8 cellular contexts compared by ENCODE assay signal in the genomic region with DNA sequence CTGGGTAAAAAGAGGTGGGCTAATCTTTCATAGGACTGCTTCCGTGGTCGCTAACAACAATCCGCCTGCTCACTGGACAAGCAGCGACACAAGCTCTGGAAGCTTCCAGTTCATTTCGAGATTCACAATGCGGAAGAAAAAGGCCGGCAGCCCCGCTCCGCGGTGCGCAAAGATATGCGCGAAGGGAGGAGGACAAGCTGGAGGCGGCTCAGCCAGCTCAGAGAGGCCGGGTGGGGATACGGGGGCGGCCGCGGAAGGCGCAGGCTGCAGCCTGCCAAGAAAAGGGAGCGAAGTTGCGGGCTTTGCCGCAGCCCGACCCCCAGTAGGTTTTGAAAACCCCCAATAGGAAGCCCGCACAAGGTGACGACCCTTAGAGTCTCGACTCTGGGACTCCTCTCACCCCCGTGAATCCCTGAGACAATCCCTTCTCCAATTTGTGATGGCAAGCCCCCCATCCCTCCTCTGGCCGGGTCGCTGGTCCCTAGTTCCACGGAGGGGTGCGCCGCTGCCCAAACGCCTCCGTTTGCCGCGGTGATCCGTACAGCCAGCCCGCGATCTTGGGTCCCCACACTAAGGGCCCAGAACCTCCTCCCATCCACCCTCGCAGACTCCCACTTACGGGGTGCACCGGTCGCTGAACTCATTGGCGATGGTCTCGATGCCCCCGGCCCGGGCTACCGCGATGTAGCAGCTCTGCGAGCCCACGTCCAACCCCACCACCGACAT. TPM values are rescaled to one million over a fixed set of nuclear protein-coding genes. Genes with fewer than 3 reads are reported as not detected.
DNase-seq lines count a peak whose midpoint lies in the region; ATAC-seq and TF ChIP-seq lines count a peak whose summit lies in the region.

No MANE protein-coding gene starts in this region.

- no peaks in the 10 kb centered on the region for H3K9me3 Mint-ChIP-seq in CD8-positive, alpha-beta T cell

- H3K9me3 ChIP-seq in CD8-positive, alpha-beta T cell (ENCODE audit: low read length), result no peaks in the 10 kb centered on the region
- no peaks in the 10 kb centered on the region for H3K9me3 ChIP-seq in IMR-90 (ENCODE audit: control insufficient read depth, insufficient read depth, low read length)
- no peaks in the 10 kb centered on the region for H3K9me3 ChIP-seq in iPS DF 6.9 (ENCODE audit: control insufficient read depth, insufficient read depth, low read length)

- H3K4me1 ChIP-seq in CD8-positive, alpha-beta T cell (ENCODE audit: insufficient read depth, low read length), result peaks cover 25% of the 10 kb centered on the region
- H3K4me1 ChIP-seq in IMR-90 (ENCODE audit: control insufficient read depth, insufficient read depth, low read length), result no peaks in the 10 kb centered on the region; the same call in 1 of the 2 replicates
- no peaks in the 10 kb centered on the region; the same call in 1 of the 2 replicates for H3K4me1 ChIP-seq in iPS DF 6.9 (ENCODE audit: control insufficient read depth, insufficient read depth, low read length)

- no peak overlapping the region; the same call in 2 of the 3 replicates for H2BK15ac ChIP-seq in IMR-90 (ENCODE audit: low read depth, low read length)

- H2AFZ ChIP-seq in IMR-90 (replicated peaks; ENCODE audit: low read length, poor library complexity), result peak overlapping the region; percentile 99

- peak overlapping the region; percentile 98 for H3K27ac Mint-ChIP-seq in CD8-positive, alpha-beta T cell

- no peak for ATAC-seq in CD8-positive, alpha-beta T cell
- ATAC-seq in IMR-90 (ENCODE audit: low read depth) (peak; percentile 33), sciatic nerve (peak; percentile 7), GM18873 (IDR thresholded peaks at IDR 0.05; ENCODE audit: low FRiP score, unreplicated experiment) (no peak)

- H4K20me1 ChIP-seq in IMR-90 (ENCODE audit: insufficient read depth, low read length), result peaks cover 15% of the 10 kb centered on the region

- H3K27ac ChIP-seq in CD8-positive, alpha-beta T cell (ENCODE audit: low read depth, low read length), result peak overlapping the region; percentile 98
- H3K27ac ChIP-seq in IMR-90 (ENCODE audit: insufficient read depth, low read length) (peak overlapping the region; percentile 75), iPS DF 6.9 (ENCODE audit: low read length) (no peak overlapping the region)

- no peaks in the 10 kb centered on the region for H3K27me3 ChIP-seq in CD8-positive, alpha-beta T cell (ENCODE audit: insufficient read depth, low read length)
- H3K27me3 ChIP-seq in IMR-90 (ENCODE audit: control insufficient read depth, insufficient read depth, low read length), result no peaks in the 10 kb centered on the region
- no peaks in the 10 kb centered on the region for H3K27me3 ChIP-seq in iPS DF 6.9 (ENCODE audit: control insufficient read depth, insufficient read depth, low read length)

- 1% methylated on average over 18 of the region's 53 CpGs; no CpG with 5 or more reads in 1 of the 2 experiments for WGBS in IMR-90 (ENCODE audit: extremely low coverage in 2 of 2, insufficient read length in 1 of 2), 2 experiments
- WGBS in iPS DF 6.9 (ENCODE audit: insufficient coverage, insufficient read length), result no CpG with 5 or more reads among the region's 53 CpGs

- peak overlapping the region; percentile 62 for H2AK5ac ChIP-seq in IMR-90 (ENCODE audit: low read depth, low read length)

- peaks cover 0 to 24% of the 10 kb centered on the region in 2 experiments; a peak in 2 of 4 replicates for H3K79me1 ChIP-seq in IMR-90 (ENCODE audit: low read depth in 1 of 2, low read length in 2 of 2)

- H3K27me3 Mint-ChIP-seq in CD8-positive, alpha-beta T cell (ENCODE audit: low read depth), result no peaks in the 10 kb centered on the region

- H2AK9ac ChIP-seq in IMR-90 (replicated peaks; ENCODE audit: low read depth, low read length, poor library complexity), result peak overlapping the region; percentile 97

- no peak overlapping the region for H2BK20ac ChIP-seq in IMR-90 (ENCODE audit: low read depth, low read length)

- in situ Hi-C loops in IMR-90 (cut with MboI; ENCODE audit: low sequenced_read_pairs), result no loop called here

- H3K56ac ChIP-seq in IMR-90 (ENCODE audit: extremely low read depth, insufficient read depth, low read length), result peak overlapping the region; percentile 70

- POLR2A ChIA-PET in CD8-positive, alpha-beta T cell (lab: Charles Lee), result interaction anchor here (0.6 to 2.2 kb wide), 3 partner anchors 10 to 39 kb away, joined by 3 to 9 read pairs (median 4); a partner anchor contains a TSS
- POLR2A ChIA-PET in IMR-90 (lab: Charles Lee; ENCODE audit: unreplicated experiment), result interaction anchor here (0.7 kb wide), 1 partner anchor 114 kb away, joined by 3 read pairs; no protein-coding TSS in a partner anchor

- H3K4me3 ChIP-seq in CD8-positive, alpha-beta T cell (ENCODE audit: low read depth, low read length), result peak overlapping the region; percentile 76
- peak overlapping the region; percentile 81 for H3K4me3 ChIP-seq in IMR-90 (ENCODE audit: insufficient read depth, low read depth, low read length)
- H3K4me3 ChIP-seq in iPS DF 6.9 (ENCODE audit: low read length), result peak overlapping the region; percentile 93

- CTCF ChIA-PET in CD8-positive, alpha-beta T cell (lab: Charles Lee), result interaction anchor here (1.0 to 1.5 kb wide), 2 partner anchors 10 to 11 kb away, joined by 3 to 4 read pairs; no protein-coding TSS in a partner anchor
- CTCF ChIA-PET in IMR-90 (lab: Yijun Ruan, JAX), result interaction anchor here (0.6 to 1.1 kb wide), 3 partner anchors 11 to 753 kb away, joined by 3 to 4 read pairs (median 3); no protein-coding TSS in a partner anchor

- no peaks in the 10 kb centered on the region for H3K9me1 ChIP-seq in IMR-90 (ENCODE audit: insufficient read depth, low read length)

- peaks cover 30% of the 10 kb centered on the region for H3K36me3 Mint-ChIP-seq in CD8-positive, alpha-beta T cell

- H3K23ac ChIP-seq in IMR-90 (ENCODE audit: low read depth, low read length), result peak overlapping the region; percentile 76

- peak overlapping the region; percentile 69 for H3K4ac ChIP-seq in IMR-90 (ENCODE audit: low read depth, low read length)

- peak; percentile 25; the same call in 1 of the 2 replicates for TF ChIP-seq RAD21 in IMR-90 (IDR thresholded peaks at IDR 0.05; ENCODE audit: low read length)

- intact Hi-C loops in CD8-positive, alpha-beta T cell (cut with DNase I, micrococcal nuclease), result loop anchor here (2.0 to 10.0 kb wide), 9 partner anchors 544 to 1374 kb away; a partner anchor contains a TSS
- intact Hi-C loops in IMR-90 (cut with micrococcal nuclease), result loop anchor here (5.0 kb wide), 1 partner anchor 114 kb away; no protein-coding TSS in a partner anchor
- intact Hi-C loops in sciatic nerve (cut with DNase I), result no loop called here

- dilution Hi-C loops in IMR-90 (cut with HindIII; ENCODE audit: low sequenced_read_pairs, unreplicated experiment), result no loop called here

- H3K14ac ChIP-seq in IMR-90 (replicated peaks; ENCODE audit: low read depth, low read length), result peak overlapping the region; percentile 76

- H3K36me3 ChIP-seq in CD8-positive, alpha-beta T cell (ENCODE audit: insufficient read depth, low read length), result no peaks in the 10 kb centered on the region
- H3K36me3 ChIP-seq in IMR-90 (ENCODE audit: control insufficient read depth, insufficient read depth, low read length), result 0 out of 2 replicates have a peak, but pooled peaks cover 2% of the 10 kb centered on the region
- no peaks in the 10 kb centered on the region for H3K36me3 ChIP-seq in iPS DF 6.9 (ENCODE audit: control insufficient read depth, insufficient read depth, low read length)

- H4K91ac ChIP-seq in IMR-90 (ENCODE audit: insufficient read depth, low read depth, low read length), result peak overlapping the region; percentile 57

- H3K9ac ChIP-seq in IMR-90 (ENCODE audit: low read depth, low read length), result peak overlapping the region; percentile 84

- H4K8ac ChIP-seq in IMR-90 (ENCODE audit: low read depth in 2 of 2, low read length in 2 of 2), result peak overlapping the region; percentile 5 to 69; a peak in 2 of 4 replicates

- H3K4me1 Mint-ChIP-seq in CD8-positive, alpha-beta T cell (ENCODE audit: low read depth), result peaks cover 46% of the 10 kb centered on the region

- peak overlapping the region; percentile 95 for H3K4me3 Mint-ChIP-seq in CD8-positive, alpha-beta T cell

- no peak overlapping the region for H2BK120ac ChIP-seq in IMR-90 (ENCODE audit: low read depth, low read length)

- peak overlapping the region; percentile 6; the same call in 1 of the 2 replicates for H4K5ac ChIP-seq in IMR-90 (ENCODE audit: low read depth, low read length)

- no TSS peak for BruUV-seq in IMR-90 (replicated peaks; lab: Mats Ljungman, UMichigan)

- H3K18ac ChIP-seq in IMR-90 (ENCODE audit: low read depth, low read length), result peak overlapping the region; percentile 16; the same call in 1 of the 2 replicates

- DNase-seq in CD8-positive, alpha-beta T cell, result peak; percentile 45 to 67 (median 54)
- DNase-seq in GM20000 (ENCODE audit: low spot score) (peak; percentile 56), IMR-90 (peak; percentile 75), T-helper 2 cell (peak in 4 of 5 experiments; percentile 32 to 88 (median 44)), astrocyte of the hippocampus (ENCODE audit: low read depth, low spot score) (peak; percentile 86), iPS DF 6.9 (ENCODE audit: low read depth, low spot score) (no peak), sciatic nerve (ENCODE audit: low spot score) (peak; percentile 79)

- TF ChIP-seq POLR2A in IMR-90 (IDR thresholded peaks at IDR 0.05; ENCODE audit: low read depth, low read length), result peak; percentile 64

- peak overlapping the region; percentile 97 for H3K4me2 ChIP-seq in IMR-90 (ENCODE audit: low read depth, low read length)

- no peak for TF ChIP-seq CTCF in CD8-positive, alpha-beta T cell (IDR thresholded peaks at IDR 0.05)
- TF ChIP-seq CTCF in GM20000 (IDR thresholded peaks at IDR 0.05; ENCODE audit: extremely low read depth, missing control alignments) (no peak), IMR-90 (conservative IDR thresholded peaks at IDR 0.05; ENCODE audit: low read depth, low read length) (no peak)

- H2BK5ac ChIP-seq in IMR-90 (ENCODE audit: low read depth, low read length, poor library complexity, severe bottlenecking), result peak overlapping the region; percentile 71

TF ChIP-seq in IMR-90, 13 proteins besides CTCF, POLR2A, EP300 and RAD21:
- no peak for TF ChIP-seq NFE2L2 (IDR thresholded peaks at IDR 0.05; ENCODE audit: low read depth, low read length)
- peak; percentile 13; the same call in 1 of the 2 replicates for TF ChIP-seq MXI1 (IDR thresholded peaks at IDR 0.05; ENCODE audit: borderline replicate concordance, low read depth, low read length)

RNA-seq across cellular contexts. Expression of a gene that starts 0.7 kb away (rescaled TPM):
- total RNA-seq in CD8-positive, alpha-beta T cell, result 100 to 1,000 TPM; 189 to 199 TPM
- total RNA-seq in IMR-90 (2012; rRNA removed), result 40.3 and 58.3 TPM in 2 replicates
- 35.4 and 36.8 TPM in 2 replicates for polyA plus RNA-seq in IMR-90 (2012; rRNA removed)
- 6.7 and 13.1 TPM in 2 replicates for polyA plus RNA-seq in IMR-90 (2012; cell fraction: cytosol; rRNA removed)
- 8.7 and 30.2 TPM in 2 replicates for polyA plus RNA-seq in IMR-90 (2012; cell fraction: nucleus; rRNA removed; ENCODE audit: low replicate concordance)
- 52.4 TPM for total RNA-seq in sciatic nerve

RNA-seq across cellular contexts. Expression of a gene that starts 38.8 kb away (rescaled TPM):
- 1 to 10 TPM; 5.0 TPM for total RNA-seq in CD8-positive, alpha-beta T cell
- total RNA-seq in IMR-90 (2012; rRNA removed) (4.5 and 5.8 TPM in 2 replicates), sciatic nerve (5.9 TPM)
- 1.7 and 2.0 TPM in 2 replicates for polyA plus RNA-seq in IMR-90 (2012; rRNA removed)
- polyA plus RNA-seq in IMR-90 (2012; cell fraction: cytosol; rRNA removed), result 0.51 and 0.70 TPM in 2 replicates
- 0.20 and 1.0 TPM in 2 replicates for polyA plus RNA-seq in IMR-90 (2012; cell fraction: nucleus; rRNA removed; ENCODE audit: low replicate concordance)

Comparison
In these comparisons a context has a peak if more than half of its experiments do, and no peak if none do; other contexts are left out.
1. ATAC-seq: peak in IMR-90 (single experiment) and sciatic nerve (single experiment); none in CD8-positive, alpha-beta T cell (single experiment) and GM18873 (single experiment).
2. Peak in every context shown above with its lines, with median percentiles within 50 percentile points of each other: H3K4me3 ChIP-seq.